Comparison of ENCODE assay signal across 14 cellular contexts in the genomic region with DNA sequence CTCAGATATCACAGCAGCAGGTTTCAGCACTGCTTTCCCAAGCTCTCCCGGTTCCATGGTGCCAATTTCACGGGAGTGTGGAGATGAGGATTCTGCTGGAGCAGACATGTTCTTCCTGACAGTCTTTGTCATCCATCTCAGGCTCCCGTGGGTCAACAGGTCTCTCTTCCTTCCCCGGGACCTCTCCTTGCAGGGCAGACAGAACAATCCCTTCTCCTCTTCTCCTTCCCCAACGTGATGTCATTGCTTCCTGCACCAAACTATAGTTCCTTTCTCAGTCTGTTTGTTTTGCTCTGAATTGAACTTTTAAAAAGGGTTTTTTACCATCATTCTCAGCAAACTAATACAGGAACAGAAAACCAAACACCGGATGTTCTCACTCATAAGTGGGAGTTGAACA.
A peak's percentile ranks its signal among the peaks of the same experiment; 100 is the strongest.
DNase-seq lines count a peak whose midpoint lies in the region; ATAC-seq and TF ChIP-seq lines count a peak whose summit lies in the region.
"Had no signal": no experiment of that assay in that cellular context is flagged by ENCODE, and none has a peak within 500 bp of the region (broad histone marks: within the 10 kb centered on the region; RNA-seq: fewer than 3 reads in every experiment).

No MANE protein-coding gene starts in this region.

- H3K27me3 Mint-ChIP-seq in WTC11 (ENCODE audit: low read depth) (no peaks in the 10 kb centered on the region), mesothelial cell of epicardium (ENCODE audit: low read depth) (peaks cover 11% of the 10 kb centered on the region)

- H2AK5ac ChIP-seq in neuronal stem cell (ENCODE audit: low read depth, low read length): no peak overlapping the region

- H3K36me3 Mint-ChIP-seq in WTC11 (no peaks in the 10 kb centered on the region), mesothelial cell of epicardium (no peaks in the 10 kb centered on the region)

- no peak overlapping the region for H2BK120ac ChIP-seq in neuronal stem cell (ENCODE audit: low read depth, low read length)

- H3K27ac Mint-ChIP-seq in WTC11 (peak overlapping the region; percentile 25; the same call in 1 of the 2 replicates), mesothelial cell of epicardium (peak overlapping the region; percentile 70)
- H3K27ac Mint-ChIP-seq: B cell; CD4-positive, alpha-beta T cell; H9 had no signal

- H2AFZ ChIP-seq in neuronal stem cell (ENCODE audit: low read length): peak overlapping the region; percentile 50
- H2AFZ ChIP-seq: GM23248 had no signal

- H3K27me3 ChIP-seq in neuronal stem cell (ENCODE audit: control insufficient read depth in 3 of 3, insufficient read depth in 3 of 3, low read depth in 1 of 3, low read length in 3 of 3): no peaks in the 10 kb centered on the region
- no peaks in the 10 kb centered on the region for H3K27me3 ChIP-seq in ascending aorta

- H3K27ac ChIP-seq in HEK293 (ENCODE audit: extremely low read depth, low read depth, low read length): no peak overlapping the region
- H3K27ac ChIP-seq in neuronal stem cell (replicated peaks; ENCODE audit: low read length): no peak overlapping the region
- no peak overlapping the region for H3K27ac ChIP-seq in ascending aorta
- H3K27ac ChIP-seq: GM23248 had no signal

- no peak overlapping the region for H2BK12ac ChIP-seq in neuronal stem cell (ENCODE audit: low read length)

- H2BK15ac ChIP-seq in neuronal stem cell (ENCODE audit: low read length): no peak overlapping the region

- peaks cover 10% of the 10 kb centered on the region for H3K4me1 ChIP-seq in HEK293 (ENCODE audit: control insufficient read depth, insufficient read depth, low read length)
- H3K4me1 ChIP-seq in neuronal stem cell (ENCODE audit: control insufficient read depth in 2 of 2, insufficient read depth in 1 of 2, low read depth in 1 of 2, low read length in 2 of 2): peaks cover 3 to 4% of the 10 kb centered on the region in 2 donors
- no peaks in the 10 kb centered on the region for H3K4me1 ChIP-seq in ascending aorta

- H3K9me3 Mint-ChIP-seq in WTC11 (peaks cover 18% of the 10 kb centered on the region), mesothelial cell of epicardium (peaks cover 8% of the 10 kb centered on the region)
- H3K9me3 Mint-ChIP-seq: H9 had no signal

- H3K4me1 Mint-ChIP-seq in WTC11: no peaks in the 10 kb centered on the region
- peaks cover 22% of the 10 kb centered on the region for H3K4me1 Mint-ChIP-seq in mesothelial cell of epicardium
- H3K4me1 Mint-ChIP-seq: B cell had no signal

- intact Hi-C loops in ascending aorta (cut with DNase I): no loop called here

- CTCF ChIA-PET in HEK293 (lab: Yijun Ruan, JAX) (no interaction called here), WTC11 (lab: Charles Lee) (interaction anchor here (1.0 kb wide), 1 partner anchor 186 kb away, joined by 3 read pairs; no protein-coding TSS in a partner anchor)

- H3K36me3 ChIP-seq in HEK293 (ENCODE audit: control insufficient read depth in 2 of 2, insufficient read depth in 1 of 2, low read length in 2 of 2) (peaks cover 0 to 3% of the 10 kb centered on the region in 2 experiments; a peak in 1 of 3 replicates), neuronal stem cell (replicated peaks in 1 of 2; ENCODE audit: control insufficient read depth in 2 of 2, insufficient read depth in 2 of 2, low read length in 2 of 2) (no peaks in the 10 kb centered on the region), ascending aorta (no peaks in the 10 kb centered on the region)

- WGBS in neuronal stem cell (ENCODE audit: extremely low coverage in 2 of 2, insufficient read length in 2 of 2, insufficient replicate concordance in 1 of 2), 2 donors: no CpG with 5 or more reads among the region's 6 CpGs

- no peak for ATAC-seq in WTC11
- ATAC-seq in HG02588 (IDR thresholded peaks at IDR 0.05; ENCODE audit: unreplicated experiment): no peak

- no peaks in the 10 kb centered on the region for H3K79me1 ChIP-seq in neuronal stem cell (ENCODE audit: low read depth, low read length)

- no peak for DNase-seq in WTC11 (ENCODE audit: low spot score)
- no peak for DNase-seq in mesothelial cell of epicardium (ENCODE audit: low spot score in 2 of 2, unreplicated experiment in 2 of 2)
- no peak for DNase-seq in neuronal stem cell (ENCODE audit: low spot score)
- DNase-seq in ascending aorta (ENCODE audit: low spot score in 2 of 2): no peak
- DNase-seq in stimulated activated naive CD4-positive, alpha-beta T cell treated with Interleukin-2 at 50 U/mL for 16 hours (lab: John Stamatoyannopoulos, UW): no peak
- DNase-seq in activated effector memory CD4-positive, alpha-beta T cell treated with anti-CD3 and anti-CD28 coated beads, Interleukin-2, amount 50 U/mL, for 16 hours: no peak
- DNase-seq: ACHN; CD4-positive, alpha-beta T cell; DMS79; GM23248; H9 had no signal

- H3K14ac ChIP-seq in neuronal stem cell (ENCODE audit: low read length): no peak overlapping the region

- H3K4me2 ChIP-seq in neuronal stem cell (ENCODE audit: insufficient read depth, low read length, poor library complexity, severe bottlenecking): no peak overlapping the region

- no peak overlapping the region for H3K4ac ChIP-seq in neuronal stem cell (ENCODE audit: low read length)

- POLR2A ChIA-PET in HEK293 (lab: Yijun Ruan, JAX) (no interaction called here), WTC11 (lab: Charles Lee) (no interaction called here)

- H3K23ac ChIP-seq in neuronal stem cell (ENCODE audit: low read depth, low read length, poor library complexity): no peak overlapping the region

- H3K9me3 ChIP-seq in HEK293 (ENCODE audit: control insufficient read depth, insufficient read depth, low read depth, low read length) (peaks cover 3% of the 10 kb centered on the region; the same call in 1 of the 2 replicates), neuronal stem cell (replicated peaks in 1 of 2; ENCODE audit: control insufficient read depth in 2 of 2, insufficient read depth in 1 of 2, low read depth in 1 of 2, low read length in 2 of 2) (no peaks in the 10 kb centered on the region), ascending aorta (no peaks in the 10 kb centered on the region)

- H4K91ac ChIP-seq in neuronal stem cell (ENCODE audit: low read depth, low read length, poor library complexity): no peak overlapping the region

- H3K4me3 Mint-ChIP-seq in WTC11 (no peak overlapping the region), mesothelial cell of epicardium (no peak overlapping the region)
- H3K4me3 Mint-ChIP-seq: B cell; CD4-positive, alpha-beta T cell; H9 had no signal

- TF ChIP-seq CTCF in HEK293 (tag by site-specific recombination; IDR thresholded peaks at IDR 0.05) (no peak), WTC11 (IDR thresholded peaks at IDR 0.05) (no peak), mesothelial cell of epicardium (IDR thresholded peaks at IDR 0.05; ENCODE audit: unreplicated experiment) (no peak), ascending aorta (IDR thresholded peaks at IDR 0.05) (no peak)

- H3K18ac ChIP-seq in neuronal stem cell (ENCODE audit: low read length): no peak overlapping the region

- H4K8ac ChIP-seq in neuronal stem cell (ENCODE audit: low read depth, low read length): no peak overlapping the region

- H2BK5ac ChIP-seq in neuronal stem cell (ENCODE audit: low read length): no peak overlapping the region

- H3K9ac ChIP-seq in neuronal stem cell (ENCODE audit: low read depth, low read length, poor library complexity): no peak overlapping the region
- H3K9ac ChIP-seq: GM23248 had no signal

- no peak overlapping the region for H3K4me3 ChIP-seq in HEK293 (ENCODE audit: low read depth, low read length)
- no peak overlapping the region for H3K4me3 ChIP-seq in neuronal stem cell (ENCODE audit: low read length in 2 of 2)
- H3K4me3 ChIP-seq in ascending aorta: no peak overlapping the region
- H3K4me3 ChIP-seq: GM23248 had no signal

TF ChIP-seq in HEK293, 187 proteins besides CTCF, POLR2A, EP300 and RAD21 (continues in another document):
- TF ChIP-seq BCL11A (tag by site-specific recombination; IDR thresholded peaks at IDR 0.05; ENCODE audit: low read depth) (no peak), ZEB2 (tag by site-specific recombination; IDR thresholded peaks at IDR 0.05) (no peak), OSR2 (tag by site-specific recombination; IDR thresholded peaks at IDR 0.05) (no peak), SCRT1 (tag by site-specific recombination; IDR thresholded peaks at IDR 0.05; ENCODE audit: borderline replicate concordance) (0 out of 2 replicates have a peak, but pooled peaks have one; percentile 41)
- TF ChIP-seq, protein P1, sequence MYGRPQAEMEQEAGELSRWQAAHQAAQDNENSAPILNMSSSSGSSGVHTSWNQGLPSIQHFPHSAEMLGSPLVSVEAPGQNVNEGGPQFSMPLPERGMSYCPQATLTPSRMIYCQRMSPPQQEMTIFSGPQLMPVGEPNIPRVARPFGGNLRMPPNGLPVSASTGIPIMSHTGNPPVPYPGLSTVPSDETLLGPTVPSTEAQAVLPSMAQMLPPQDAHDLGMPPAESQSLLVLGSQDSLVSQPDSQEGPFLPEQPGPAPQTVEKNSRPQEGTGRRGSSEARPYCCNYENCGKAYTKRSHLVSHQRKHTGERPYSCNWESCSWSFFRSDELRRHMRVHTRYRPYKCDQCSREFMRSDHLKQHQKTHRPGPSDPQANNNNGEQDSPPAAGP (tag by site-specific recombination; IDR thresholded peaks at IDR 0.05): no peak

TF ChIP-seq in WTC11, 78 proteins besides CTCF, POLR2A, EP300 and RAD21 (continues in another document):
- TF ChIP-seq TEAD4 (CRISPR knock-in tag; IDR thresholded peaks at IDR 0.05): no peak
- no peak for TF ChIP-seq JUN (CRISPR knock-in tag; IDR thresholded peaks at IDR 0.05)
